In the genomic region with DNA sequence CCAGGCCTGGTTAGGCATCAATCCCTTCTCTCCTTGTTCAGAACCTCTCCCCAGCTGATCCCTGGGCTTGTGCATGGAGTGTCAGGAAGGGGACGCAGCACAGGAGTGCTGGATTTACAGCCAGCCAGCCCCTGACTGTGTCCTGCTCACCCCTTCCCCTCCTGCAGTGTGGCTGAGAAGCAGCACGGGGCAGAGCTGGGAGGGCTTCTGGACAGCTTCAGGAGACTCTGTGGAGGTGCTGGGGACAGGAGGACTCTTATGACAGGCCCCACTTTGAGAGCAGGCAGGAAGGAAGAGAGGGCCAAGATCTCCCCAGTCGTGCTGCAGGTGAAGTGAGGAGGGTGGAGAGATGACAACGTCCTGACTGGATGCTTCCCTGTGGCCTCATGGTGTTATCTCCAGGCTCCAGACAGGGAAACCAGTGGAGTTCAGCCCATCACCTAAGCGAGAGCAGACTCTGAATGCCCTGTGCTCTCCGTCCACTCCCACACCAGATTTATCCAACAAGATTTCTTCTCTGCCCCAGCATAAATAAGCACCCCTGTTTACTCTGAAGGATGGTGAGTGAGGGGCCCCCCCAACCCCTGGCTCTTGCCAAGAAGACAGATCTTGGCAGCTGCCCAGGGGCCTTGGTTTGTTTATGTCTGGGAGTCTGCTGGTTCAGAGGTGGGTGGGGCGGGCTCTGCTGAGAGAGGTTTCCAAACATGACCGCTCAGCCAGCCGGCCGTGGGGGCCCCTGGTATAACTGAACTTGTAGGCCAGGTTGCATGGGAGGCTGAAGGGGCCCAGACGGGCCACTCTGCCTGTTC, we compare ENCODE assay signal across 1 cellular context.
TF ChIP-seq lines count a peak whose summit lies in the region.

No MANE protein-coding gene starts in this region.

TF ChIP-seq in HEK293, 187 proteins besides CTCF, POLR2A, EP300 and RAD21 (continued from another document and continues in another):
- TF ChIP-seq, protein P1, sequence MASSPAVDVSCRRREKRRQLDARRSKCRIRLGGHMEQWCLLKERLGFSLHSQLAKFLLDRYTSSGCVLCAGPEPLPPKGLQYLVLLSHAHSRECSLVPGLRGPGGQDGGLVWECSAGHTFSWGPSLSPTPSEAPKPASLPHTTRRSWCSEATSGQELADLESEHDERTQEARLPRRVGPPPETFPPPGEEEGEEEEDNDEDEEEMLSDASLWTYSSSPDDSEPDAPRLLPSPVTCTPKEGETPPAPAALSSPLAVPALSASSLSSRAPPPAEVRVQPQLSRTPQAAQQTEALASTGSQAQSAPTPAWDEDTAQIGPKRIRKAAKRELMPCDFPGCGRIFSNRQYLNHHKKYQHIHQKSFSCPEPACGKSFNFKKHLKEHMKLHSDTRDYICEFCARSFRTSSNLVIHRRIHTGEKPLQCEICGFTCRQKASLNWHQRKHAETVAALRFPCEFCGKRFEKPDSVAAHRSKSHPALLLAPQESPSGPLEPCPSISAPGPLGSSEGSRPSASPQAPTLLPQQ (tag by site-specific recombination; IDR thresholded peaks at IDR 0.05) = 0 out of 2 replicates have a peak, but pooled peaks have one; percentile 22
- TF ChIP-seq, protein P2, sequence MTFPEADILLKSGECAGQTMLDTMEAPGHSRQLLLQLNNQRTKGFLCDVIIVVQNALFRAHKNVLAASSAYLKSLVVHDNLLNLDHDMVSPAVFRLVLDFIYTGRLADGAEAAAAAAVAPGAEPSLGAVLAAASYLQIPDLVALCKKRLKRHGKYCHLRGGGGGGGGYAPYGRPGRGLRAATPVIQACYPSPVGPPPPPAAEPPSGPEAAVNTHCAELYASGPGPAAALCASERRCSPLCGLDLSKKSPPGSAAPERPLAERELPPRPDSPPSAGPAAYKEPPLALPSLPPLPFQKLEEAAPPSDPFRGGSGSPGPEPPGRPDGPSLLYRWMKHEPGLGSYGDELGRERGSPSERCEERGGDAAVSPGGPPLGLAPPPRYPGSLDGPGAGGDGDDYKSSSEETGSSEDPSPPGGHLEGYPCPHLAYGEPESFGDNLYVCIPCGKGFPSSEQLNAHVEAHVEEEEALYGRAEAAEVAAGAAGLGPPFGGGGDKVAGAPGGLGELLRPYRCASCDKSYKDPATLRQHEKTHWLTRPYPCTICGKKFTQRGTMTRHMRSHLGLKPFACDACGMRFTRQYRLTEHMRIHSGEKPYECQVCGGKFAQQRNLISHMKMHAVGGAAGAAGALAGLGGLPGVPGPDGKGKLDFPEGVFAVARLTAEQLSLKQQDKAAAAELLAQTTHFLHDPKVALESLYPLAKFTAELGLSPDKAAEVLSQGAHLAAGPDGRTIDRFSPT (tag by site-specific recombination; IDR thresholded peaks at IDR 0.05) = no peak
- TF ChIP-seq ZNF48 (tag by site-specific recombination; IDR thresholded peaks at IDR 0.05) (no peak), YY1 (tag by site-specific recombination; IDR thresholded peaks at IDR 0.05) (no peak), ZNF544 (tag by site-specific recombination; IDR thresholded peaks at IDR 0.05) (no peak), ZNF350 (tag by site-specific recombination; IDR thresholded peaks at IDR 0.05) (no peak), ZBTB20 (tag by site-specific recombination; IDR thresholded peaks at IDR 0.05) (peak; percentile 50; the same call in 1 of the 2 replicates), ZNF354C (tag by site-specific recombination; IDR thresholded peaks at IDR 0.05; ENCODE audit: borderline replicate concordance, low read depth) (no peak), ZNF146 (tag by site-specific recombination; IDR thresholded peaks at IDR 0.05) (no peak), ZNF292 (tag by site-specific recombination; IDR thresholded peaks at IDR 0.05; ENCODE audit: borderline replicate concordance, low read depth) (no peak), ZBTB21 (tag by site-specific recombination; IDR thresholded peaks at IDR 0.05) (no peak), SCRT2 (tag by site-specific recombination; IDR thresholded peaks at IDR 0.05) (no peak), GFI1B (tag by site-specific recombination; IDR thresholded peaks at IDR 0.05) (no peak), ZNF701 (tag by site-specific recombination; IDR thresholded peaks at IDR 0.05) (no peak), ZNF121 (tag by site-specific recombination; IDR thresholded peaks at IDR 0.05) (no peak), ZNF112 (tag by site-specific recombination; IDR thresholded peaks at IDR 0.05) (no peak), ZNF777 (tag by site-specific recombination; IDR thresholded peaks at IDR 0.05; ENCODE audit: borderline replicate concordance) (no peak), ZNF837 (tag by site-specific recombination; IDR thresholded peaks at IDR 0.05) (no peak), ZNF394 (tag by site-specific recombination; IDR thresholded peaks at IDR 0.05; ENCODE audit: borderline replicate concordance) (no peak), REPIN1 (tag by site-specific recombination; IDR thresholded peaks at IDR 0.05; ENCODE audit: low read depth) (no peak), KLF8 (tag by site-specific recombination; IDR thresholded peaks at IDR 0.05) (no peak), ZNF571 (tag by site-specific recombination; IDR thresholded peaks at IDR 0.05) (no peak)
- TF ChIP-seq, protein P3, sequence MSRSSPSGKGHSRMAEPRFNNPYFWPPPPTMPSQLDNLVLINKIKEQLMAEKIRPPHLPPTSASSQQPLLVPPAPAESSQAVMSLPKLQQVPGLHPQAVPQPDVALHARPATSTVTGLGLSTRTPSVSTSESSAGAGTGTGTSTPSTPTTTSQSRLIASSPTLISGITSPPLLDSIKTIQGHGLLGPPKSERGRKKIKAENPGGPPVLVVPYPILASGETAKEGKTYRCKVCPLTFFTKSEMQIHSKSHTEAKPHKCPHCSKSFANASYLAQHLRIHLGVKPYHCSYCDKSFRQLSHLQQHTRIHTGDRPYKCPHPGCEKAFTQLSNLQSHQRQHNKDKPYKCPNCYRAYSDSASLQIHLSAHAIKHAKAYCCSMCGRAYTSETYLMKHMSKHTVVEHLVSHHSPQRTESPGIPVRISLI (tag by site-specific recombination; IDR thresholded peaks at IDR 0.05) = no peak
- TF ChIP-seq, protein P4, sequence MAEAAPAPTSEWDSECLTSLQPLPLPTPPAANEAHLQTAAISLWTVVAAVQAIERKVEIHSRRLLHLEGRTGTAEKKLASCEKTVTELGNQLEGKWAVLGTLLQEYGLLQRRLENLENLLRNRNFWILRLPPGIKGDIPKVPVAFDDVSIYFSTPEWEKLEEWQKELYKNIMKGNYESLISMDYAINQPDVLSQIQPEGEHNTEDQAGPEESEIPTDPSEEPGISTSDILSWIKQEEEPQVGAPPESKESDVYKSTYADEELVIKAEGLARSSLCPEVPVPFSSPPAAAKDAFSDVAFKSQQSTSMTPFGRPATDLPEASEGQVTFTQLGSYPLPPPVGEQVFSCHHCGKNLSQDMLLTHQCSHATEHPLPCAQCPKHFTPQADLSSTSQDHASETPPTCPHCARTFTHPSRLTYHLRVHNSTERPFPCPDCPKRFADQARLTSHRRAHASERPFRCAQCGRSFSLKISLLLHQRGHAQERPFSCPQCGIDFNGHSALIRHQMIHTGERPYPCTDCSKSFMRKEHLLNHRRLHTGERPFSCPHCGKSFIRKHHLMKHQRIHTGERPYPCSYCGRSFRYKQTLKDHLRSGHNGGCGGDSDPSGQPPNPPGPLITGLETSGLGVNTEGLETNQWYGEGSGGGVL (tag by site-specific recombination; IDR thresholded peaks at IDR 0.05) = peak; percentile 60; the same call in 1 of the 2 replicates
- TF ChIP-seq, protein P5, sequence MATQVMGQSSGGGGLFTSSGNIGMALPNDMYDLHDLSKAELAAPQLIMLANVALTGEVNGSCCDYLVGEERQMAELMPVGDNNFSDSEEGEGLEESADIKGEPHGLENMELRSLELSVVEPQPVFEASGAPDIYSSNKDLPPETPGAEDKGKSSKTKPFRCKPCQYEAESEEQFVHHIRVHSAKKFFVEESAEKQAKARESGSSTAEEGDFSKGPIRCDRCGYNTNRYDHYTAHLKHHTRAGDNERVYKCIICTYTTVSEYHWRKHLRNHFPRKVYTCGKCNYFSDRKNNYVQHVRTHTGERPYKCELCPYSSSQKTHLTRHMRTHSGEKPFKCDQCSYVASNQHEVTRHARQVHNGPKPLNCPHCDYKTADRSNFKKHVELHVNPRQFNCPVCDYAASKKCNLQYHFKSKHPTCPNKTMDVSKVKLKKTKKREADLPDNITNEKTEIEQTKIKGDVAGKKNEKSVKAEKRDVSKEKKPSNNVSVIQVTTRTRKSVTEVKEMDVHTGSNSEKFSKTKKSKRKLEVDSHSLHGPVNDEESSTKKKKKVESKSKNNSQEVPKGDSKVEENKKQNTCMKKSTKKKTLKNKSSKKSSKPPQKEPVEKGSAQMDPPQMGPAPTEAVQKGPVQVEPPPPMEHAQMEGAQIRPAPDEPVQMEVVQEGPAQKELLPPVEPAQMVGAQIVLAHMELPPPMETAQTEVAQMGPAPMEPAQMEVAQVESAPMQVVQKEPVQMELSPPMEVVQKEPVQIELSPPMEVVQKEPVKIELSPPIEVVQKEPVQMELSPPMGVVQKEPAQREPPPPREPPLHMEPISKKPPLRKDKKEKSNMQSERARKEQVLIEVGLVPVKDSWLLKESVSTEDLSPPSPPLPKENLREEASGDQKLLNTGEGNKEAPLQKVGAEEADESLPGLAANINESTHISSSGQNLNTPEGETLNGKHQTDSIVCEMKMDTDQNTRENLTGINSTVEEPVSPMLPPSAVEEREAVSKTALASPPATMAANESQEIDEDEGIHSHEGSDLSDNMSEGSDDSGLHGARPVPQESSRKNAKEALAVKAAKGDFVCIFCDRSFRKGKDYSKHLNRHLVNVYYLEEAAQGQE (tag by site-specific recombination; IDR thresholded peaks at IDR 0.05) = no peak
- TF ChIP-seq, protein P6, sequence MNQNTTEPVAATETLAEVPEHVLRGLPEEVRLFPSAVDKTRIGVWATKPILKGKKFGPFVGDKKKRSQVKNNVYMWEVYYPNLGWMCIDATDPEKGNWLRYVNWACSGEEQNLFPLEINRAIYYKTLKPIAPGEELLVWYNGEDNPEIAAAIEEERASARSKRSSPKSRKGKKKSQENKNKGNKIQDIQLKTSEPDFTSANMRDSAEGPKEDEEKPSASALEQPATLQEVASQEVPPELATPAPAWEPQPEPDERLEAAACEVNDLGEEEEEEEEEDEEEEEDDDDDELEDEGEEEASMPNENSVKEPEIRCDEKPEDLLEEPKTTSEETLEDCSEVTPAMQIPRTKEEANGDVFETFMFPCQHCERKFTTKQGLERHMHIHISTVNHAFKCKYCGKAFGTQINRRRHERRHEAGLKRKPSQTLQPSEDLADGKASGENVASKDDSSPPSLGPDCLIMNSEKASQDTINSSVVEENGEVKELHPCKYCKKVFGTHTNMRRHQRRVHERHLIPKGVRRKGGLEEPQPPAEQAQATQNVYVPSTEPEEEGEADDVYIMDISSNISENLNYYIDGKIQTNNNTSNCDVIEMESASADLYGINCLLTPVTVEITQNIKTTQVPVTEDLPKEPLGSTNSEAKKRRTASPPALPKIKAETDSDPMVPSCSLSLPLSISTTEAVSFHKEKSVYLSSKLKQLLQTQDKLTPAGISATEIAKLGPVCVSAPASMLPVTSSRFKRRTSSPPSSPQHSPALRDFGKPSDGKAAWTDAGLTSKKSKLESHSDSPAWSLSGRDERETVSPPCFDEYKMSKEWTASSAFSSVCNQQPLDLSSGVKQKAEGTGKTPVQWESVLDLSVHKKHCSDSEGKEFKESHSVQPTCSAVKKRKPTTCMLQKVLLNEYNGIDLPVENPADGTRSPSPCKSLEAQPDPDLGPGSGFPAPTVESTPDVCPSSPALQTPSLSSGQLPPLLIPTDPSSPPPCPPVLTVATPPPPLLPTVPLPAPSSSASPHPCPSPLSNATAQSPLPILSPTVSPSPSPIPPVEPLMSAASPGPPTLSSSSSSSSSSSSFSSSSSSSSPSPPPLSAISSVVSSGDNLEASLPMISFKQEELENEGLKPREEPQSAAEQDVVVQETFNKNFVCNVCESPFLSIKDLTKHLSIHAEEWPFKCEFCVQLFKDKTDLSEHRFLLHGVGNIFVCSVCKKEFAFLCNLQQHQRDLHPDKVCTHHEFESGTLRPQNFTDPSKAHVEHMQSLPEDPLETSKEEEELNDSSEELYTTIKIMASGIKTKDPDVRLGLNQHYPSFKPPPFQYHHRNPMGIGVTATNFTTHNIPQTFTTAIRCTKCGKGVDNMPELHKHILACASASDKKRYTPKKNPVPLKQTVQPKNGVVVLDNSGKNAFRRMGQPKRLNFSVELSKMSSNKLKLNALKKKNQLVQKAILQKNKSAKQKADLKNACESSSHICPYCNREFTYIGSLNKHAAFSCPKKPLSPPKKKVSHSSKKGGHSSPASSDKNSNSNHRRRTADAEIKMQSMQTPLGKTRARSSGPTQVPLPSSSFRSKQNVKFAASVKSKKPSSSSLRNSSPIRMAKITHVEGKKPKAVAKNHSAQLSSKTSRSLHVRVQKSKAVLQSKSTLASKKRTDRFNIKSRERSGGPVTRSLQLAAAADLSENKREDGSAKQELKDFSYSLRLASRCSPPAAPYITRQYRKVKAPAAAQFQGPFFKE (tag by site-specific recombination; IDR thresholded peaks at IDR 0.05; ENCODE audit: borderline replicate concordance) = no peak
- TF ChIP-seq, protein P7, sequence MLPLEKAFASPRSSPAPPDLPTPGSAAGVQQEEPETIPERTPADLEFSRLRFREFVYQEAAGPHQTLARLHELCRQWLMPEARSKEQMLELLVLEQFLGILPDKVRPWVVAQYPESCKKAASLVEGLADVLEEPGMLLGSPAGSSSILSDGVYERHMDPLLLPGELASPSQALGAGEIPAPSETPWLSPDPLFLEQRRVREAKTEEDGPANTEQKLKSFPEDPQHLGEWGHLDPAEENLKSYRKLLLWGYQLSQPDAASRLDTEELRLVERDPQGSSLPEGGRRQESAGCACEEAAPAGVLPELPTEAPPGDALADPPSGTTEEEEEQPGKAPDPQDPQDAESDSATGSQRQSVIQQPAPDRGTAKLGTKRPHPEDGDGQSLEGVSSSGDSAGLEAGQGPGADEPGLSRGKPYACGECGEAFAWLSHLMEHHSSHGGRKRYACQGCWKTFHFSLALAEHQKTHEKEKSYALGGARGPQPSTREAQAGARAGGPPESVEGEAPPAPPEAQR (tag by site-specific recombination; IDR thresholded peaks at IDR 0.05) = no peak
- TF ChIP-seq, protein P8, sequence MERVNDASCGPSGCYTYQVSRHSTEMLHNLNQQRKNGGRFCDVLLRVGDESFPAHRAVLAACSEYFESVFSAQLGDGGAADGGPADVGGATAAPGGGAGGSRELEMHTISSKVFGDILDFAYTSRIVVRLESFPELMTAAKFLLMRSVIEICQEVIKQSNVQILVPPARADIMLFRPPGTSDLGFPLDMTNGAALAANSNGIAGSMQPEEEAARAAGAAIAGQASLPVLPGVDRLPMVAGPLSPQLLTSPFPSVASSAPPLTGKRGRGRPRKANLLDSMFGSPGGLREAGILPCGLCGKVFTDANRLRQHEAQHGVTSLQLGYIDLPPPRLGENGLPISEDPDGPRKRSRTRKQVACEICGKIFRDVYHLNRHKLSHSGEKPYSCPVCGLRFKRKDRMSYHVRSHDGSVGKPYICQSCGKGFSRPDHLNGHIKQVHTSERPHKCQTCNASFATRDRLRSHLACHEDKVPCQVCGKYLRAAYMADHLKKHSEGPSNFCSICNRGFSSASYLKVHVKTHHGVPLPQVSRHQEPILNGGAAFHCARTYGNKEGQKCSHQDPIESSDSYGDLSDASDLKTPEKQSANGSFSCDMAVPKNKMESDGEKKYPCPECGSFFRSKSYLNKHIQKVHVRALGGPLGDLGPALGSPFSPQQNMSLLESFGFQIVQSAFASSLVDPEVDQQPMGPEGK (tag by site-specific recombination; IDR thresholded peaks at IDR 0.05) = peak; percentile 28; the same call in 1 of the 2 replicates
- TF ChIP-seq, protein P9, sequence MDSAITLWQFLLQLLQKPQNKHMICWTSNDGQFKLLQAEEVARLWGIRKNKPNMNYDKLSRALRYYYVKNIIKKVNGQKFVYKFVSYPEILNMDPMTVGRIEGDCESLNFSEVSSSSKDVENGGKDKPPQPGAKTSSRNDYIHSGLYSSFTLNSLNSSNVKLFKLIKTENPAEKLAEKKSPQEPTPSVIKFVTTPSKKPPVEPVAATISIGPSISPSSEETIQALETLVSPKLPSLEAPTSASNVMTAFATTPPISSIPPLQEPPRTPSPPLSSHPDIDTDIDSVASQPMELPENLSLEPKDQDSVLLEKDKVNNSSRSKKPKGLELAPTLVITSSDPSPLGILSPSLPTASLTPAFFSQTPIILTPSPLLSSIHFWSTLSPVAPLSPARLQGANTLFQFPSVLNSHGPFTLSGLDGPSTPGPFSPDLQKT (IDR thresholded peaks at IDR 0.05; ENCODE audit: borderline replicate concordance, low read depth, low read length) = no peak
